ENCODE assay signal across 1 cellular context in the genomic region with DNA sequence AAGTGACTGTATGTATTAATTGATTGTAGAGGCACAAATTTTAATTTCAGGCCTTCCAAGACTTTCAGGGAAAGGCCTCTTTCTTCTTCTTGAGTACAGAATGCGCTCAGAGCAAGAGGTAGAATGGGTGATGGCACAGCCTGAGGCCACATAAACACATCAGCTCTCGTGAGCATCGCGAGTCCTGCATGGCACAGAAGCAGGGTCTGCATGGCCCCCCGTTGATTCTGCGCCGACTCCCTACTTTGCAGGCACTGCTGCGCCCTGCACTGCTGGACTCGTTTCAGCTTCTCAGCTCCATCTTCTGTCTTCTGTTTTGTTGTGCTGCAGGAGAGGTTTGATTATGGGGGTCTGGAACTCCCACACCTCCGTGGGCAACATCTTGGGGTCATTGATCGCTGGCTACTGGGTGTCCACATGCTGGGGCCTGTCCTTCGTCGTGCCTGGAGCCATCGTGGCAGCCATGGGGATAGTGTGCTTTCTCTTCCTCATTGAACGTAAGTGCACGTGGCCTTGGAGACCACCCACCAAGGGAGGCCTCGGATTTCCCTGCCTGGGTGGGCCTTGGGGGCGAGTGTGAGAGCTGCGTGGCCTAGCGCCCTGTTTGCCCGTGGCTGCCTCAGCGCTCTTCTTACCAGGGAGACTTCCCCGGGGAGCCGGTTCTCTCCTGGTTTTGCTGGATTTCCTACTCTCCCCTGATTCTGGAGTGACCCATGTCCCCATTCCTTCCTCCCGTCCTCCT.
TF ChIP-seq lines count a peak whose summit lies in the region.

No MANE protein-coding gene starts in this region.

TF ChIP-seq in IMR-90, 13 proteins besides CTCF, POLR2A, EP300 and RAD21:
- TF ChIP-seq CHD1 (IDR thresholded peaks at IDR 0.05; ENCODE audit: low read depth, low read length) (no peak), FOS (IDR thresholded peaks at IDR 0.05; ENCODE audit: low read depth, low read length) (no peak), MAFK (IDR thresholded peaks at IDR 0.05; ENCODE audit: low read depth, low read length) (no peak), BHLHE40 (IDR thresholded peaks at IDR 0.05; ENCODE audit: low read depth, low read length) (no peak), RFX5 (IDR thresholded peaks at IDR 0.05; ENCODE audit: low read depth, low read length) (no peak), RCOR1 (IDR thresholded peaks at IDR 0.05; ENCODE audit: insufficient replicate concordance, low read length) (no peak), NFE2L2 (IDR thresholded peaks at IDR 0.05; ENCODE audit: low read depth, low read length) (no peak), MAZ (IDR thresholded peaks at IDR 0.05; ENCODE audit: borderline replicate concordance, low read depth, low read length) (no peak), CEBPB (IDR thresholded peaks at IDR 0.05; ENCODE audit: low read depth, low read length) (no peak), MXI1 (IDR thresholded peaks at IDR 0.05; ENCODE audit: borderline replicate concordance, low read depth, low read length) (no peak), SMC3 (IDR thresholded peaks at IDR 0.05; ENCODE audit: low read depth, low read length) (no peak)
- TF ChIP-seq, protein P1, sequence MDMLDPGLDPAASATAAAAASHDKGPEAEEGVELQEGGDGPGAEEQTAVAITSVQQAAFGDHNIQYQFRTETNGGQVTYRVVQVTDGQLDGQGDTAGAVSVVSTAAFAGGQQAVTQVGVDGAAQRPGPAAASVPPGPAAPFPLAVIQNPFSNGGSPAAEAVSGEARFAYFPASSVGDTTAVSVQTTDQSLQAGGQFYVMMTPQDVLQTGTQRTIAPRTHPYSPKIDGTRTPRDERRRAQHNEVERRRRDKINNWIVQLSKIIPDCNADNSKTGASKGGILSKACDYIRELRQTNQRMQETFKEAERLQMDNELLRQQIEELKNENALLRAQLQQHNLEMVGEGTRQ (IDR thresholded peaks at IDR 0.05; ENCODE audit: low read depth, low read length): no peak
- TF ChIP-seq, protein P2, sequence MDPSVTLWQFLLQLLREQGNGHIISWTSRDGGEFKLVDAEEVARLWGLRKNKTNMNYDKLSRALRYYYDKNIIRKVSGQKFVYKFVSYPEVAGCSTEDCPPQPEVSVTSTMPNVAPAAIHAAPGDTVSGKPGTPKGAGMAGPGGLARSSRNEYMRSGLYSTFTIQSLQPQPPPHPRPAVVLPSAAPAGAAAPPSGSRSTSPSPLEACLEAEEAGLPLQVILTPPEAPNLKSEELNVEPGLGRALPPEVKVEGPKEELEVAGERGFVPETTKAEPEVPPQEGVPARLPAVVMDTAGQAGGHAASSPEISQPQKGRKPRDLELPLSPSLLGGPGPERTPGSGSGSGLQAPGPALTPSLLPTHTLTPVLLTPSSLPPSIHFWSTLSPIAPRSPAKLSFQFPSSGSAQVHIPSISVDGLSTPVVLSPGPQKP (IDR thresholded peaks at IDR 0.05; ENCODE audit: borderline replicate concordance, low read depth, low read length): no peak
